ENCODE assay signal across 3 cellular contexts in genomic region chr3:124282751-124283643, GRCh38.
TF ChIP-seq lines count a peak whose summit lies in the region.

No MANE protein-coding gene starts in this region.

TF ChIP-seq in liver, 16 proteins besides CTCF, POLR2A, EP300 and RAD21:
- TF ChIP-seq, protein P1, sequence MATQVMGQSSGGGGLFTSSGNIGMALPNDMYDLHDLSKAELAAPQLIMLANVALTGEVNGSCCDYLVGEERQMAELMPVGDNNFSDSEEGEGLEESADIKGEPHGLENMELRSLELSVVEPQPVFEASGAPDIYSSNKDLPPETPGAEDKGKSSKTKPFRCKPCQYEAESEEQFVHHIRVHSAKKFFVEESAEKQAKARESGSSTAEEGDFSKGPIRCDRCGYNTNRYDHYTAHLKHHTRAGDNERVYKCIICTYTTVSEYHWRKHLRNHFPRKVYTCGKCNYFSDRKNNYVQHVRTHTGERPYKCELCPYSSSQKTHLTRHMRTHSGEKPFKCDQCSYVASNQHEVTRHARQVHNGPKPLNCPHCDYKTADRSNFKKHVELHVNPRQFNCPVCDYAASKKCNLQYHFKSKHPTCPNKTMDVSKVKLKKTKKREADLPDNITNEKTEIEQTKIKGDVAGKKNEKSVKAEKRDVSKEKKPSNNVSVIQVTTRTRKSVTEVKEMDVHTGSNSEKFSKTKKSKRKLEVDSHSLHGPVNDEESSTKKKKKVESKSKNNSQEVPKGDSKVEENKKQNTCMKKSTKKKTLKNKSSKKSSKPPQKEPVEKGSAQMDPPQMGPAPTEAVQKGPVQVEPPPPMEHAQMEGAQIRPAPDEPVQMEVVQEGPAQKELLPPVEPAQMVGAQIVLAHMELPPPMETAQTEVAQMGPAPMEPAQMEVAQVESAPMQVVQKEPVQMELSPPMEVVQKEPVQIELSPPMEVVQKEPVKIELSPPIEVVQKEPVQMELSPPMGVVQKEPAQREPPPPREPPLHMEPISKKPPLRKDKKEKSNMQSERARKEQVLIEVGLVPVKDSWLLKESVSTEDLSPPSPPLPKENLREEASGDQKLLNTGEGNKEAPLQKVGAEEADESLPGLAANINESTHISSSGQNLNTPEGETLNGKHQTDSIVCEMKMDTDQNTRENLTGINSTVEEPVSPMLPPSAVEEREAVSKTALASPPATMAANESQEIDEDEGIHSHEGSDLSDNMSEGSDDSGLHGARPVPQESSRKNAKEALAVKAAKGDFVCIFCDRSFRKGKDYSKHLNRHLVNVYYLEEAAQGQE (IDR thresholded peaks at IDR 0.05), result no peak
- TF ChIP-seq HNF4G (IDR thresholded peaks at IDR 0.05) (no peak), SP1 (IDR thresholded peaks at IDR 0.05) (peak; percentile 28), NR2F2 (IDR thresholded peaks at IDR 0.05) (peak; percentile 85), RXRA (IDR thresholded peaks at IDR 0.05) (no peak), GABPA (IDR thresholded peaks at IDR 0.05 in 1 of 2, conservative IDR thresholded peaks at IDR 0.05 in 1 of 2) (no peak), MAX (IDR thresholded peaks at IDR 0.05) (no peak), YY1 (IDR thresholded peaks at IDR 0.05) (no peak), HNF4A (conservative IDR thresholded peaks at IDR 0.05) (no peak)
- TF ChIP-seq, protein P2, sequence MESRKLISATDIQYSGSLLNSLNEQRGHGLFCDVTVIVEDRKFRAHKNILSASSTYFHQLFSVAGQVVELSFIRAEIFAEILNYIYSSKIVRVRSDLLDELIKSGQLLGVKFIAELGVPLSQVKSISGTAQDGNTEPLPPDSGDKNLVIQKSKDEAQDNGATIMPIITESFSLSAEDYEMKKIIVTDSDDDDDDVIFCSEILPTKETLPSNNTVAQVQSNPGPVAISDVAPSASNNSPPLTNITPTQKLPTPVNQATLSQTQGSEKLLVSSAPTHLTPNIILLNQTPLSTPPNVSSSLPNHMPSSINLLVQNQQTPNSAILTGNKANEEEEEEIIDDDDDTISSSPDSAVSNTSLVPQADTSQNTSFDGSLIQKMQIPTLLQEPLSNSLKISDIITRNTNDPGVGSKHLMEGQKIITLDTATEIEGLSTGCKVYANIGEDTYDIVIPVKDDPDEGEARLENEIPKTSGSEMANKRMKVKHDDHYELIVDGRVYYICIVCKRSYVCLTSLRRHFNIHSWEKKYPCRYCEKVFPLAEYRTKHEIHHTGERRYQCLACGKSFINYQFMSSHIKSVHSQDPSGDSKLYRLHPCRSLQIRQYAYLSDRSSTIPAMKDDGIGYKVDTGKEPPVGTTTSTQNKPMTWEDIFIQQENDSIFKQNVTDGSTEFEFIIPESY (IDR thresholded peaks at IDR 0.05), result no peak

TF ChIP-seq in HepG2, 621 proteins besides CTCF, POLR2A, EP300 and RAD21:
- no peak for TF ChIP-seq ZNF780A (CRISPR knock-in tag; IDR thresholded peaks at IDR 0.05)
- TF ChIP-seq, protein P3, sequence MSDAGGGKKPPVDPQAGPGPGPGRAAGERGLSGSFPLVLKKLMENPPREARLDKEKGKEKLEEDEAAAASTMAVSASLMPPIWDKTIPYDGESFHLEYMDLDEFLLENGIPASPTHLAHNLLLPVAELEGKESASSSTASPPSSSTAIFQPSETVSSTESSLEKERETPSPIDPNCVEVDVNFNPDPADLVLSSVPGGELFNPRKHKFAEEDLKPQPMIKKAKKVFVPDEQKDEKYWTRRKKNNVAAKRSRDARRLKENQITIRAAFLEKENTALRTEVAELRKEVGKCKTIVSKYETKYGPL (CRISPR knock-in tag; IDR thresholded peaks at IDR 0.05), result no peak
- no peak for TF ChIP-seq ZNF230 (CRISPR knock-in tag; IDR thresholded peaks at IDR 0.05)
- TF ChIP-seq ZNF75D (CRISPR knock-in tag; IDR thresholded peaks at IDR 0.05; ENCODE audit: borderline replicate concordance), result no peak
- TF ChIP-seq, protein P4, sequence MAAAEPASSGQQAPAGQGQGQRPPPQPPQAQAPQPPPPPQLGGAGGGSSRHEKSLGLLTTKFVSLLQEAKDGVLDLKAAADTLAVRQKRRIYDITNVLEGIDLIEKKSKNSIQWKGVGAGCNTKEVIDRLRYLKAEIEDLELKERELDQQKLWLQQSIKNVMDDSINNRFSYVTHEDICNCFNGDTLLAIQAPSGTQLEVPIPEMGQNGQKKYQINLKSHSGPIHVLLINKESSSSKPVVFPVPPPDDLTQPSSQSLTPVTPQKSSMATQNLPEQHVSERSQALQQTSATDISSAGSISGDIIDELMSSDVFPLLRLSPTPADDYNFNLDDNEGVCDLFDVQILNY (CRISPR knock-in tag; conservative IDR thresholded peaks at IDR 0.05), result no peak
- no peak for TF ChIP-seq THAP11 (CRISPR knock-in tag; IDR thresholded peaks at IDR 0.05)
- TF ChIP-seq PAF1 (CRISPR knock-in tag; IDR thresholded peaks at IDR 0.05), result no peak
- no peak for TF ChIP-seq RFX5 (IDR thresholded peaks at IDR 0.05; ENCODE audit: low read depth, low read length)

TF ChIP-seq in H1, 55 proteins besides CTCF, POLR2A, EP300 and RAD21:
- TF ChIP-seq SIN3A (conservative IDR thresholded peaks at IDR 0.05 in 1 of 2, IDR thresholded peaks at IDR 0.05 in 1 of 2; ENCODE audit: low read depth in 1 of 2, low read length in 2 of 2), result no peak
- TF ChIP-seq KDM1A (IDR thresholded peaks at IDR 0.05; ENCODE audit: borderline replicate concordance, low read length), result no peak
- no peak for TF ChIP-seq SAP30 (IDR thresholded peaks at IDR 0.05; ENCODE audit: insufficient read depth, insufficient replicate concordance, low read length)
- TF ChIP-seq JUND (IDR thresholded peaks at IDR 0.05; ENCODE audit: low read length), result no peak
- TF ChIP-seq SP1 (IDR thresholded peaks at IDR 0.05; ENCODE audit: low read depth, low read length), result no peak
- TF ChIP-seq GTF2F1 (IDR thresholded peaks at IDR 0.05; ENCODE audit: borderline replicate concordance, low read depth, low read length), result no peak
TF ChIP-seq in H1: peak in this region for 0.
